In the genomic region with DNA sequence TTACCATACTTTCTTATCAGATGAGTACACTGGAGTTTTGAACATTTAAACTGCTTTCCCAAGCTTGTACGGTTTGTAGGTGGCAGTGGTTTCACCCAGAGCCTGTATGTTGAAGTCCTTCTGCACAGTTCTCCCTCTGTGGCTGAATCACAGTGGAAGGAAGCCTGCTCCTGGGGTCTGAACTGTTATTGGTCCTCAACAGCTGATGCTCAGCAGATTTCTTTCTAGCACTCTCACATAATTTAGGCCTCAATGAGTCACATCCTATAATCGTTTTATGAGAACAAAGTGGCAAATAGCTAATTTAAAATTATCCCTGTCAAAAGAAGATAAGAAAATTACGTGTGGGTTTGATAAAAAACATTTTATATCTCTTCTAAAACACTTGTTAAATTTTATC, we compare ENCODE assay signal across 26 cellular contexts.
DNase-seq lines count a peak whose midpoint lies in the region; ATAC-seq, FAIRE-seq and TF ChIP-seq lines count a peak whose summit lies in the region.
"Had no signal": no experiment of that assay in that cellular context is flagged by ENCODE, and none has a peak within 500 bp of the region (broad histone marks: within the 10 kb centered on the region; RNA-seq: fewer than 3 reads in every experiment).

No MANE protein-coding gene starts in this region.

- 12% methylated on average over 3 of the region's 3 CpGs for WGBS in smooth muscle cell (ENCODE audit: low lambda C conversion rate)
- 64% methylated on average over 3 of the region's 3 CpGs for WGBS in prostate gland

- no peak overlapping the region for H3K4me3 ChIP-seq in astrocyte (ENCODE audit: insufficient read depth, low read depth, low read length)
- H3K4me3 ChIP-seq in smooth muscle cell = no peak overlapping the region
- no peak overlapping the region for H3K4me3 ChIP-seq in prostate gland
- H3K4me3 ChIP-seq: GM23248 had no signal

- H3K4me3 Mint-ChIP-seq in astrocyte (ENCODE audit: unreplicated experiment) (no peak overlapping the region), glutamatergic neuron (ENCODE audit: unreplicated experiment) (no peak overlapping the region)
- H3K4me3 Mint-ChIP-seq: CD4-positive, CD25-positive, alpha-beta regulatory T cell had no signal

- H3K9me3 ChIP-seq in astrocyte (ENCODE audit: insufficient read depth, low read depth, low read length) = no peaks in the 10 kb centered on the region
- H3K9me3 ChIP-seq in smooth muscle cell (replicated peaks; ENCODE audit: low read depth) = no peaks in the 10 kb centered on the region
- no peaks in the 10 kb centered on the region for H3K9me3 ChIP-seq in prostate gland
- H3K9me3 ChIP-seq: BE2C had no signal

- H3K27me3 ChIP-seq in astrocyte (ENCODE audit: insufficient read depth, low read length) (no peaks in the 10 kb centered on the region), smooth muscle cell (ENCODE audit: low read depth) (no peaks in the 10 kb centered on the region), prostate gland (replicated peaks; ENCODE audit: insufficient read depth) (no peaks in the 10 kb centered on the region)
- H3K27me3 ChIP-seq: BE2C had no signal

- H3K4me1 ChIP-seq in astrocyte (ENCODE audit: insufficient read depth, low read length) (peaks cover 6% of the 10 kb centered on the region), smooth muscle cell (ENCODE audit: low read depth) (peaks cover 15% of the 10 kb centered on the region), prostate gland (replicated peaks) (no peaks in the 10 kb centered on the region)

- no peak for ATAC-seq in HG02884 (IDR thresholded peaks at IDR 0.05; ENCODE audit: unreplicated experiment)
- ATAC-seq: PC-3 had no signal

- H3K27ac Mint-ChIP-seq in astrocyte (ENCODE audit: unreplicated experiment) (no peak overlapping the region), glutamatergic neuron (ENCODE audit: unreplicated experiment) (no peak overlapping the region)
- H3K27ac Mint-ChIP-seq: CD4-positive, CD25-positive, alpha-beta regulatory T cell had no signal

- H2AFZ ChIP-seq in astrocyte (ENCODE audit: low read depth, low read length) (no peak overlapping the region), smooth muscle cell (ENCODE audit: low read depth) (no peak overlapping the region)
- H2AFZ ChIP-seq: GM23248 had no signal

- H4K20me1 ChIP-seq in astrocyte (ENCODE audit: insufficient read depth, low read length) (no peaks in the 10 kb centered on the region), smooth muscle cell (ENCODE audit: low read depth) (no peaks in the 10 kb centered on the region)

- H3K27me3 Mint-ChIP-seq in astrocyte (ENCODE audit: low read depth, unreplicated experiment) (no peaks in the 10 kb centered on the region), glutamatergic neuron (ENCODE audit: unreplicated experiment) (peaks cover 1% of the 10 kb centered on the region)
- H3K27me3 Mint-ChIP-seq: CD4-positive, CD25-positive, alpha-beta regulatory T cell had no signal

- TF ChIP-seq POLR2A in prostate gland (IDR thresholded peaks at IDR 0.05) = no peak

- H3K36me3 ChIP-seq in astrocyte (ENCODE audit: insufficient read depth, low read length) (no peaks in the 10 kb centered on the region), smooth muscle cell (ENCODE audit: low read depth) (no peaks in the 10 kb centered on the region), prostate gland (no peaks in the 10 kb centered on the region)
- H3K36me3 ChIP-seq: BE2C had no signal

- no peak for TF ChIP-seq CTCF in astrocyte (IDR thresholded peaks at IDR 0.05; ENCODE audit: insufficient read depth, low read depth, low read length)
- no peak for TF ChIP-seq CTCF in smooth muscle cell (IDR thresholded peaks at IDR 0.05; ENCODE audit: borderline replicate concordance, insufficient read depth, poor library complexity, severe bottlenecking)
- no peak for TF ChIP-seq CTCF in prostate gland (IDR thresholded peaks at IDR 0.05)
- no peak for TF ChIP-seq CTCF in glutamatergic neuron (IDR thresholded peaks at IDR 0.05; ENCODE audit: partially characterized antibody, unreplicated experiment)

- H3F3A ChIP-seq in smooth muscle cell (ENCODE audit: low read depth) = peaks cover 17% of the 10 kb centered on the region

- H3K36me3 Mint-ChIP-seq in astrocyte (ENCODE audit: low read depth, unreplicated experiment) (peaks cover 1% of the 10 kb centered on the region), glutamatergic neuron (ENCODE audit: unreplicated experiment) (no peaks in the 10 kb centered on the region)
- H3K36me3 Mint-ChIP-seq: CD4-positive, CD25-positive, alpha-beta regulatory T cell had no signal

- H3K4me1 Mint-ChIP-seq in astrocyte (ENCODE audit: low read depth, unreplicated experiment) = no peaks in the 10 kb centered on the region
- H3K4me1 Mint-ChIP-seq in glutamatergic neuron (ENCODE audit: low read depth, unreplicated experiment) = no peaks in the 10 kb centered on the region
- H3K4me1 Mint-ChIP-seq: CD4-positive, CD25-positive, alpha-beta regulatory T cell had no signal

- H3K79me2 ChIP-seq in astrocyte (ENCODE audit: insufficient read depth, low read length) (no peaks in the 10 kb centered on the region), smooth muscle cell (ENCODE audit: low read depth) (no peaks in the 10 kb centered on the region)

- H3K4me2 ChIP-seq in astrocyte (ENCODE audit: low read length) (no peak overlapping the region), smooth muscle cell (peak overlapping the region; percentile 78)
- H3K4me2 ChIP-seq: SK-N-SH had no signal

- DNase-seq in Daoy (ENCODE audit: low read depth) = peak; percentile 39
- peak; percentile 27 for DNase-seq in astrocyte (ENCODE audit: low read depth)
- peak; percentile 20 for DNase-seq in glomerular endothelial cell (ENCODE audit: extremely low read depth, low read depth, low spot score)
- no peak for DNase-seq in smooth muscle cell (lab: John Stamatoyannopoulos, UW; ENCODE audit: unreplicated experiment)
- no peak for DNase-seq in prostate gland (ENCODE audit: low spot score)
- no peak for DNase-seq in activated effector memory CD4-positive, alpha-beta T cell treated with anti-CD3 and anti-CD28 coated beads, Interleukin-2, amount 50 U/mL, for 16 hours
- no peak for DNase-seq in glutamatergic neuron
- DNase-seq: BE2C; CD4-positive, CD25-positive, alpha-beta regulatory T cell; DMS153; DND-41; GM23248; H7; Karpas-422; NCI-H1417; NCI-H1694; NCI-H2029 treated with DMSO at 0.1 percent for 48 hours; NCI-H446 treated with DMSO at 0.1 percent for 48 hours; NCI-H526; NCI-H82; NK-92 treated with Interleukin-12 subunit alpha and Interleukin-12 subunit beta, amount 100 ng/mL, for 24 hours; PC-3; SK-N-SH; SW 1271 had no signal

- H3K9ac ChIP-seq in astrocyte (ENCODE audit: low read length) = no peak overlapping the region
- no peak overlapping the region for H3K9ac ChIP-seq in smooth muscle cell (ENCODE audit: low read depth)
- H3K9ac ChIP-seq: GM23248, SK-N-SH had no signal

- H3K9me3 Mint-ChIP-seq in astrocyte (ENCODE audit: unreplicated experiment) = no peaks in the 10 kb centered on the region
- H3K9me3 Mint-ChIP-seq in glutamatergic neuron (ENCODE audit: unreplicated experiment) = no peaks in the 10 kb centered on the region
- H3K9me3 Mint-ChIP-seq: CD4-positive, CD25-positive, alpha-beta regulatory T cell had no signal

- intact Hi-C loops in prostate gland (cut with DNase I) = no loop called here

- H3K27ac ChIP-seq in astrocyte (ENCODE audit: low read depth, low read length) (no peak overlapping the region), smooth muscle cell (ENCODE audit: low read depth) (no peak overlapping the region), prostate gland (no peak overlapping the region)
- H3K27ac ChIP-seq: GM23248 had no signal

- no peak for FAIRE-seq in astrocyte (lab: Jason Lieb, UNC)
- FAIRE-seq: GM18507 had no signal

Comparison
In these comparisons a context has a peak if more than half of its experiments do, and no peak if none do; other contexts are left out.
1. DNase-seq: peak in Daoy (single experiment), astrocyte (single experiment) and glomerular endothelial cell (single experiment); none in smooth muscle cell (single experiment), prostate gland (single experiment), activated effector memory CD4-positive, alpha-beta T cell treated with anti-CD3 and anti-CD28 coated beads, Interleukin-2, amount 50 U/mL, for 16 hours (single experiment) and glutamatergic neuron (single experiment).